8 cellular contexts compared by ENCODE assay signal in the genomic region with DNA sequence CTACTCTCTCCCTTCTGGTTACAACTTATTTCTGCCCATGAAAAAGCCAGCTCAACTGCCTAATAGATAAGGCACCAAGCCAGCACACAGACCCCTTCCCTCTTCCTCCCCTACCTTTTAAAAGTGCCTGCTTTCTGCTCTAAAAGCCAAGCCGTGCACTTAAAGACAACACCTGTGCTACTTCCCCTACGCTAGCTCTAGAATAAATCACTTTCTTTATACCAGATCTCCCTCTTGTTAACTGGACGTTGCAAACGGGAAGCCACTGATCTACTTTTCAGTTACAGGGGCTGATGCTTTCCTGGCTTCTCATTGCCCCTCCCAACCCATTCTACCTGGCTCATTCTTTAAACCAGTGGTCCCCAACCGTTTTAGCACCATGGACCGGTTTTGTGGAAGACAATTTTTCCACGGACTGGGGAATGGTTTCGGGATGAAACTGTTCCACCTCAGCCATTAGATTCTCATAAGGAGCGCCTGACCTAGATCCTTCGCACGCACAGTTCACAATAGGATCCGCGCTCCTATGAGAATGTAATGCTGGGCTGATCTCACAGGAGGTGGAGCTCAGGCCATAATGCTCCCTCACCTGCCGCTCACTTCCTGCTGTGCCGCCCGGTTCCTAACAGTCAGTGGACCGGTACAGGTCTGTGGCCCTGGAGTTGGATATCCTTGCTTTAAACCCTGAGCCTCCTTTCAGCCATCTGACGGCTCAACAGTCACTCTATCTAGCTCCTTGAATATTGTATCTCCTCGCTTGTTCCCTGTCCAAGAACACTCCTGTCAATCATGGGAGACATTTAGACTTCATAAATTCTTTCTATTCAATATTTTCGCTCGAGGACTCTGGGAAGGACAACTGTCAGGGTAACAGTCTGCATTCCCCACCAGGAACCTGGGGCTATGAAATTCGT. TPM values are rescaled to one million over a fixed set of nuclear protein-coding genes. Genes with fewer than 3 reads are reported as not detected.
DNase-seq lines count a peak whose midpoint lies in the region; ATAC-seq and TF ChIP-seq lines count a peak whose summit lies in the region.

No MANE protein-coding gene starts in this region.

- H3K4me3 Mint-ChIP-seq in natural killer cell, result peak overlapping the region; percentile 96

- no peaks in the 10 kb centered on the region for H3K36me3 Mint-ChIP-seq in natural killer cell

- DNase-seq in EL, result peak; percentile 6
- peak; percentile 7 for DNase-seq in M059J (ENCODE audit: low read depth)
- peak; percentile 10 for DNase-seq in activated CD4-positive, alpha-beta T cell treated with anti-CD3 and anti-CD28 coated beads, Interleukin-2, amount 50 U/mL, for 1 hour
- DNase-seq in natural killer cell, result no peak
- no peak for DNase-seq in upper lobe of right lung
- no peak for DNase-seq in COLO829 (ENCODE audit: low spot score)
- DNase-seq in activated gamma-delta T cell (lab: John Stamatoyannopoulos, UW), result no peak

- H3K9me3 Mint-ChIP-seq in natural killer cell, result no peaks in the 10 kb centered on the region

- H3K4me3 ChIP-seq in esophagus (ENCODE audit: low read depth in 1 of 2, low read length in 2 of 2), result peak overlapping the region; percentile 68 to 79
- H3K4me3 ChIP-seq in upper lobe of right lung, result peak overlapping the region; percentile 76

- intact Hi-C loops in natural killer cell (cut with micrococcal nuclease), result no loop called here
- intact Hi-C loops in upper lobe of right lung (cut with DNase I), result no loop called here

- H3K36me3 ChIP-seq in esophagus (ENCODE audit: control insufficient read depth in 2 of 2, insufficient read depth in 2 of 2, low read length in 1 of 2) (peaks cover 2 to 6% of the 10 kb centered on the region in 2 donors), upper lobe of right lung (peaks cover 6% of the 10 kb centered on the region)

- H3K4me1 ChIP-seq in esophagus (ENCODE audit: control insufficient read depth in 2 of 2, insufficient read depth in 2 of 2, low read length in 1 of 2) (no peaks in the 10 kb centered on the region), upper lobe of right lung (peaks cover 12% of the 10 kb centered on the region)

- peak overlapping the region; percentile 79 to 87 for H3K27ac Mint-ChIP-seq in natural killer cell

- 11 to 15% methylated on average over 22 of the region's 22 CpGs for WGBS in esophagus, 2 donors

- H3K27ac ChIP-seq in esophagus (ENCODE audit: low read depth in 2 of 2, low read length in 1 of 2) (peak overlapping the region; percentile 28 to 45), upper lobe of right lung (peak overlapping the region; percentile 43)

- H3K27me3 ChIP-seq in esophagus (ENCODE audit: control insufficient read depth in 1 of 2, insufficient read depth in 2 of 2, low read length in 2 of 2), result no peaks in the 10 kb centered on the region
- H3K27me3 ChIP-seq in upper lobe of right lung, result peaks cover 5% of the 10 kb centered on the region

- TF ChIP-seq CTCF in natural killer cell (IDR thresholded peaks at IDR 0.05), result no peak
- no peak for TF ChIP-seq CTCF in upper lobe of right lung (IDR thresholded peaks at IDR 0.05)

- H3K9me3 ChIP-seq in esophagus (ENCODE audit: control insufficient read depth in 2 of 2, insufficient read depth in 1 of 2, low read depth in 1 of 2, low read length in 1 of 2), result peaks cover 2 to 4% of the 10 kb centered on the region in 2 donors
- H3K9me3 ChIP-seq in upper lobe of right lung, result no peaks in the 10 kb centered on the region

- ATAC-seq in natural killer cell (peak in 2 of 3 donors; percentile 57 to 74), upper lobe of right lung (peak; percentile 32)

- peaks cover 17 to 26% of the 10 kb centered on the region in 2 donors for H3K27me3 Mint-ChIP-seq in natural killer cell (ENCODE audit: low read depth in 2 of 2)

- peaks cover 23 to 29% of the 10 kb centered on the region in 2 donors for H3K4me1 Mint-ChIP-seq in natural killer cell

RNA-seq across cellular contexts. Expression of a gene that starts 0.8 kb away (rescaled TPM):
- total RNA-seq in M059J (2014; rRNA removed; shearing (Covaris generic)), result 4.4 and 8.6 TPM in 2 replicates
- 1 to 10 TPM; 2.6 to 3.5 TPM for polyA plus RNA-seq in esophagus
- total RNA-seq in natural killer cell (1 to 10 TPM in 2 of 3 donors, under 1 TPM in 1; 0.94 to 3.3 (median 2.9) TPM), upper lobe of right lung (5.8 TPM)

RNA-seq across cellular contexts. Expression of a gene that starts 21.0 kb away (rescaled TPM):
- 1.3 and 2.6 TPM in 2 replicates for total RNA-seq in M059J (2014; rRNA removed; shearing (Covaris generic))
- polyA plus RNA-seq in esophagus, result under 1 TPM; 0.32 to 0.67 TPM
- total RNA-seq in natural killer cell (1 to 10 TPM; 3.2 to 4.6 (median 3.8) TPM), upper lobe of right lung (2.9 TPM)

RNA-seq across cellular contexts. Expression of a gene that starts 25.8 kb away (rescaled TPM):
- total RNA-seq in M059J (2014; rRNA removed; shearing (Covaris generic)), result 6.1 and 10.8 TPM in 2 replicates
- polyA plus RNA-seq in esophagus, result 1 to 10 TPM; 1.4 to 1.6 TPM
- 1 to 10 TPM; 5.6 to 7.6 (median 5.7) TPM for total RNA-seq in natural killer cell
- 4.5 TPM for total RNA-seq in upper lobe of right lung

RNA-seq across cellular contexts. Expression of a gene that starts 43.2 kb away (rescaled TPM):
- 12.4 and 14.3 TPM in 2 replicates for total RNA-seq in M059J (2014; rRNA removed; shearing (Covaris generic))
- polyA plus RNA-seq in esophagus, result 10 to 100 TPM in 1 of 2 donors, 1 to 10 TPM in 1; 6.6 to 10.6 TPM
- total RNA-seq in natural killer cell (10 to 100 TPM; 52.2 to 57.6 (median 56.0) TPM), upper lobe of right lung (24.8 TPM)

RNA-seq across cellular contexts. Expression of a gene that starts 48.2 kb away (rescaled TPM):
- 4.3 and 9.2 TPM in 2 replicates for total RNA-seq in M059J (2014; rRNA removed; shearing (Covaris generic))
- 1 to 10 TPM; 1.1 to 1.4 TPM for polyA plus RNA-seq in esophagus
- total RNA-seq in natural killer cell (1 to 10 TPM; 2.3 to 6.3 (median 3.4) TPM), upper lobe of right lung (5.2 TPM)

Comparison
In these comparisons a context has a peak if more than half of its experiments do, and no peak if none do; other contexts are left out.
1. DNase-seq: peak in EL (single experiment), M059J (single experiment) and activated CD4-positive, alpha-beta T cell treated with anti-CD3 and anti-CD28 coated beads, Interleukin-2, amount 50 U/mL, for 1 hour (single experiment); none in natural killer cell (single experiment), upper lobe of right lung (single experiment), COLO829 (single experiment) and activated gamma-delta T cell (single experiment).